ENCODE assay signal across 1 cellular context in the genomic region with DNA sequence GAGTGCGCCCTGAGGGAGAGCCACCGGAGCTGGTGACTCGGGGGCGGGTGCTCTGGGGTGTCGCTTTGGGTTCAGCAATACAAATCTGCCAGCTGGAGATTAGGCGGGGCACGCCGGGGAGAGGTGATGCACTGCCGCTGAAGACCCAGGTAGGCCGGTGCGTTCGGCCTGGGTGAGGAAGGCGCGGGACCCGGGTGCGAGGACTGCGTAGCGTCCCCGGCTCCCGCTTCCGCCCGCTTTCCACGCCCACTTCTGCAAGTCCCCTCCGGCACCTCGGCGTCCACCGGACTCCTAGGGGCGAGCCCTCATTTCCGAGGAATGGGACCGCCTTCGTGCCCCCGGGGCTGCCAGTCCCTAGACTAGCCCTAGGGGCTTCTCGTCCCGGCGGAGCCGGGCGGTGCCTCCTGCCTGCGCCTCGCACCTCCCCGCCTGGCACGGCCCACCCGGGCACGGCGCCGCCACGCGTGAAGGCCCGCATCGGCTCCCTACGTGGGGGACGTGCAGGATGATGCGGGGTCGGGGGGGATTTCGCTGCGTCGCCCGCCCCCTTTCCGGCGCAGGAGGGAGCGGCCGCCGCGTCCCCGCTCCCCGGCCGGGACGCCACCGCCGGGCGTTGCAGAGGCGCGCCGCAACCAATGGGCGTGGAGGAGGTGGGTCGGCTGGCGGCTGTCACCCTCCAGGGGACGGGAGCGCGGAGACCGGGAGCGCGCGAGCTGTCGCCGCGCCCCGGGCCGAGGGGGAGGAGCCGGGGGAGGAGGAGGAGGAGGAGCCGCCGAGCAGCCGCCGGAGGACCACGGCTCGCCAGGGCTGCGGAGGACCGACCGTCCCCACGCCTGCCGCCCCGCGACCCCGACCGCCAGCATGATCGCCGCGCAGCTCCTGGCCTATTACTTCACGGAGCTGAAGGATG.
A peak's percentile ranks its signal among the peaks of the same experiment; 100 is the strongest.
TF ChIP-seq lines count a peak whose summit lies in the region.

No MANE protein-coding gene starts in this region.

TF ChIP-seq in HepG2, 621 proteins besides CTCF, POLR2A, EP300 and RAD21 (continued from another document):
- TF ChIP-seq ZNF713 (CRISPR knock-in tag; IDR thresholded peaks at IDR 0.05) = no peak
- peak; percentile 57; the same call in 1 of the 2 replicates for TF ChIP-seq MTF2 (CRISPR knock-in tag; IDR thresholded peaks at IDR 0.05; ENCODE audit: borderline replicate concordance)
- peak; percentile 31; the same call in 1 of the 2 replicates for TF ChIP-seq HOXA3 (CRISPR knock-in tag; IDR thresholded peaks at IDR 0.05)
- no peak for TF ChIP-seq CBX2 (IDR thresholded peaks at IDR 0.05; ENCODE audit: low read depth, low read length)
- TF ChIP-seq CBX2 (CRISPR knock-in tag; IDR thresholded peaks at IDR 0.05; ENCODE audit: low read depth) = no peak
- TF ChIP-seq ZNF343 (CRISPR knock-in tag; IDR thresholded peaks at IDR 0.05) = 0 out of 2 replicates have a peak, but pooled peaks have one; percentile 17
- TF ChIP-seq KLF16 (CRISPR knock-in tag; IDR thresholded peaks at IDR 0.05) = no peak
- TF ChIP-seq ZNF331 (CRISPR knock-in tag; IDR thresholded peaks at IDR 0.05) = no peak
- no peak for TF ChIP-seq NONO (IDR thresholded peaks at IDR 0.05)
- TF ChIP-seq NONO (CRISPR knock-in tag; conservative IDR thresholded peaks at IDR 0.05) = no peak
- no peak for TF ChIP-seq DBP (CRISPR knock-in tag; IDR thresholded peaks at IDR 0.05; ENCODE audit: not compliant biosample characterization)
- no peak for TF ChIP-seq POGZ (CRISPR knock-in tag; IDR thresholded peaks at IDR 0.05)
- 0 out of 2 replicates have a peak, but pooled peaks have one; percentile 19 for TF ChIP-seq SPEN (CRISPR knock-in tag; IDR thresholded peaks at IDR 0.05; ENCODE audit: low read depth)
- TF ChIP-seq ZNF552 (CRISPR knock-in tag; IDR thresholded peaks at IDR 0.05; ENCODE audit: borderline replicate concordance) = no peak
- TF ChIP-seq HNRNPK (IDR thresholded peaks at IDR 0.05; ENCODE audit: low read depth, low read length, poor library complexity, severe bottlenecking) = peak; percentile 7
- TF ChIP-seq THAP9 (CRISPR knock-in tag; IDR thresholded peaks at IDR 0.05; ENCODE audit: borderline replicate concordance) = no peak
- TF ChIP-seq, protein P1, sequence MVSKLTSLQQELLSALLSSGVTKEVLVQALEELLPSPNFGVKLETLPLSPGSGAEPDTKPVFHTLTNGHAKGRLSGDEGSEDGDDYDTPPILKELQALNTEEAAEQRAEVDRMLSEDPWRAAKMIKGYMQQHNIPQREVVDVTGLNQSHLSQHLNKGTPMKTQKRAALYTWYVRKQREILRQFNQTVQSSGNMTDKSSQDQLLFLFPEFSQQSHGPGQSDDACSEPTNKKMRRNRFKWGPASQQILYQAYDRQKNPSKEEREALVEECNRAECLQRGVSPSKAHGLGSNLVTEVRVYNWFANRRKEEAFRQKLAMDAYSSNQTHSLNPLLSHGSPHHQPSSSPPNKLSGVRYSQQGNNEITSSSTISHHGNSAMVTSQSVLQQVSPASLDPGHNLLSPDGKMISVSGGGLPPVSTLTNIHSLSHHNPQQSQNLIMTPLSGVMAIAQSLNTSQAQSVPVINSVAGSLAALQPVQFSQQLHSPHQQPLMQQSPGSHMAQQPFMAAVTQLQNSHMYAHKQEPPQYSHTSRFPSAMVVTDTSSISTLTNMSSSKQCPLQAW (CRISPR knock-in tag; IDR thresholded peaks at IDR 0.05) = no peak
- TF ChIP-seq, protein P2, sequence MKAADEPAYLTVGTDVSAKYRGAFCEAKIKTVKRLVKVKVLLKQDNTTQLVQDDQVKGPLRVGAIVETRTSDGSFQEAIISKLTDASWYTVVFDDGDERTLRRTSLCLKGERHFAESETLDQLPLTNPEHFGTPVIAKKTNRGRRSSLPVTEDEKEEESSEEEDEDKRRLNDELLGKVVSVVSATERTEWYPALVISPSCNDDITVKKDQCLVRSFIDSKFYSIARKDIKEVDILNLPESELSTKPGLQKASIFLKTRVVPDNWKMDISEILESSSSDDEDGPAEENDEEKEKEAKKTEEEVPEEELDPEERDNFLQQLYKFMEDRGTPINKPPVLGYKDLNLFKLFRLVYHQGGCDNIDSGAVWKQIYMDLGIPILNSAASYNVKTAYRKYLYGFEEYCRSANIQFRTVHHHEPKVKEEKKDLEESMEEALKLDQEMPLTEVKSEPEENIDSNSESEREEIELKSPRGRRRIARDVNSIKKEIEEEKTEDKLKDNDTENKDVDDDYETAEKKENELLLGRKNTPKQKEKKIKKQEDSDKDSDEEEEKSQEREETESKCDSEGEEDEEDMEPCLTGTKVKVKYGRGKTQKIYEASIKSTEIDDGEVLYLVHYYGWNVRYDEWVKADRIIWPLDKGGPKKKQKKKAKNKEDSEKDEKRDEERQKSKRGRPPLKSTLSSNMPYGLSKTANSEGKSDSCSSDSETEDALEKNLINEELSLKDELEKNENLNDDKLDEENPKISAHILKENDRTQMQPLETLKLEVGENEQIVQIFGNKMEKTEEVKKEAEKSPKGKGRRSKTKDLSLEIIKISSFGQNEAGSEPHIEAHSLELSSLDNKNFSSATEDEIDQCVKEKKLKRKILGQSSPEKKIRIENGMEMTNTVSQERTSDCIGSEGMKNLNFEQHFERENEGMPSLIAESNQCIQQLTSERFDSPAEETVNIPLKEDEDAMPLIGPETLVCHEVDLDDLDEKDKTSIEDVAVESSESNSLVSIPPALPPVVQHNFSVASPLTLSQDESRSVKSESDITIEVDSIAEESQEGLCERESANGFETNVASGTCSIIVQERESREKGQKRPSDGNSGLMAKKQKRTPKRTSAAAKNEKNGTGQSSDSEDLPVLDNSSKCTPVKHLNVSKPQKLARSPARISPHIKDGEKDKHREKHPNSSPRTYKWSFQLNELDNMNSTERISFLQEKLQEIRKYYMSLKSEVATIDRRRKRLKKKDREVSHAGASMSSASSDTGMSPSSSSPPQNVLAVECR (CRISPR knock-in tag; IDR thresholded peaks at IDR 0.05; ENCODE audit: borderline replicate concordance) = 0 out of 2 replicates have a peak, but pooled peaks have one; percentile 26
- TF ChIP-seq ZBTB14 (CRISPR knock-in tag; IDR thresholded peaks at IDR 0.05) = peak; percentile 86
- 0 out of 2 replicates have a peak, but pooled peaks have one; percentile 31 for TF ChIP-seq HOXD1 (CRISPR knock-in tag; IDR thresholded peaks at IDR 0.05)
